19 cellular contexts compared by ENCODE assay signal in genomic region chr6:42396720-42397119, GRCh38. TPM values are rescaled to one million over a fixed set of nuclear protein-coding genes. Genes with fewer than 3 reads are reported as not detected.
DNase-seq lines count a peak whose midpoint lies in the region; ATAC-seq and TF ChIP-seq lines count a peak whose summit lies in the region.
"Had no signal": no experiment of that assay in that cellular context is flagged by ENCODE, and none has a peak within 500 bp of the region (broad histone marks: within the 10 kb centered on the region; RNA-seq: fewer than 3 reads in every experiment).

No MANE protein-coding gene starts in this region.

- peaks cover 0 to 2% of the 10 kb centered on the region in 2 donors for H3K27me3 Mint-ChIP-seq in CD8-positive, alpha-beta memory T cell
- no peaks in the 10 kb centered on the region for H3K27me3 Mint-ChIP-seq in activated CD8-positive, alpha-beta memory T cell treated with anti-CD3 and anti-CD28 coated beads, Interleukin-2, amount 10 ng/mL, durations not matched to agents 7 days and 5 days
- H3K27me3 Mint-ChIP-seq: stimulated activated naive CD8-positive, alpha-beta T cell treated with anti-CD3 and anti-CD28 coated beads, Interleukin-15, Interleukin-2, amounts not matched to agents 100 ng/mL and 50 ng/mL, for 24 hours had no signal

- H3K9me3 Mint-ChIP-seq in CD8-positive, alpha-beta memory T cell = no peaks in the 10 kb centered on the region
- no peaks in the 10 kb centered on the region for H3K9me3 Mint-ChIP-seq in activated CD8-positive, alpha-beta memory T cell treated with anti-CD3 and anti-CD28 coated beads, Interleukin-2, amount 10 ng/mL, durations not matched to agents 7 days and 5 days (ENCODE audit: low read depth)
- H3K9me3 Mint-ChIP-seq: stimulated activated naive CD8-positive, alpha-beta T cell treated with anti-CD3 and anti-CD28 coated beads, Interleukin-15, Interleukin-2, amounts not matched to agents 100 ng/mL and 50 ng/mL, for 24 hours had no signal

- CTCF ChIA-PET in CD8-positive, alpha-beta memory T cell (lab: Charles Lee) = no interaction called here
- CTCF ChIA-PET in activated CD8-positive, alpha-beta memory T cell treated with anti-CD3 and anti-CD28 coated beads, Interleukin-2, amount 10 ng/mL, durations not matched to agents 7 days and 5 days (lab: Charles Lee) = no interaction called here

- ATAC-seq in activated CD8-positive, alpha-beta memory T cell treated with anti-CD3 and anti-CD28 coated beads, Interleukin-2, amount 10 ng/mL, durations not matched to agents 7 days and 5 days = no peak
- ATAC-seq in GM18858 (IDR thresholded peaks at IDR 0.05; ENCODE audit: unreplicated experiment) (no peak), HG03159 (IDR thresholded peaks at IDR 0.05; ENCODE audit: unreplicated experiment) (no peak)
- ATAC-seq: mucosa of descending colon had no signal

- H3K27ac ChIP-seq in CD8-positive, alpha-beta memory T cell (ENCODE audit: low read depth, low read length) = no peak overlapping the region
- H3K27ac ChIP-seq: BLaER1, epithelial cell of prostate, parathyroid adenoma, SJSA1, uterus had no signal

- peaks cover 58% of the 10 kb centered on the region for H3K4me1 ChIP-seq in CD8-positive, alpha-beta memory T cell (ENCODE audit: insufficient read depth, low read length)
- H3K4me1 ChIP-seq: parathyroid adenoma, SJSA1, uterus had no signal

- no peaks in the 10 kb centered on the region for H3K27me3 ChIP-seq in CD8-positive, alpha-beta memory T cell (ENCODE audit: insufficient read depth, low read length, poor library complexity, severe bottlenecking)
- H3K27me3 ChIP-seq: BLaER1, SJSA1, uterus had no signal

- H3K9me3 ChIP-seq in CD8-positive, alpha-beta memory T cell (ENCODE audit: low read length) = no peaks in the 10 kb centered on the region
- H3K9me3 ChIP-seq: BLaER1, mucosa of descending colon, SJSA1, uterus had no signal

- H3K4me3 ChIP-seq in CD8-positive, alpha-beta memory T cell (ENCODE audit: low read length) = no peak overlapping the region
- H3K4me3 ChIP-seq: BLaER1, mucosa of descending colon, SJSA1, uterus had no signal

- POLR2A ChIA-PET in CD8-positive, alpha-beta memory T cell (lab: Charles Lee) = no interaction called here

- H3K4me3 Mint-ChIP-seq in CD8-positive, alpha-beta memory T cell = peak overlapping the region in 3 of 7 donors; percentile 0 to 64 (median 14)
- no peak overlapping the region for H3K4me3 Mint-ChIP-seq in activated CD8-positive, alpha-beta memory T cell treated with anti-CD3 and anti-CD28 coated beads, Interleukin-2, amount 10 ng/mL, durations not matched to agents 7 days and 5 days
- H3K4me3 Mint-ChIP-seq: stimulated activated naive CD8-positive, alpha-beta T cell treated with anti-CD3 and anti-CD28 coated beads, Interleukin-15, Interleukin-2, amounts not matched to agents 100 ng/mL and 50 ng/mL, for 24 hours had no signal

- peaks cover 81 to 100% (median 99%) of the 10 kb centered on the region in 3 donors for H3K4me1 Mint-ChIP-seq in CD8-positive, alpha-beta memory T cell
- H3K4me1 Mint-ChIP-seq in activated CD8-positive, alpha-beta memory T cell treated with anti-CD3 and anti-CD28 coated beads, Interleukin-2, amount 10 ng/mL, durations not matched to agents 7 days and 5 days = peaks cover 80% of the 10 kb centered on the region

- H3K36me3 Mint-ChIP-seq in CD8-positive, alpha-beta memory T cell = peaks cover 0 to 7% (median 6%) of the 10 kb centered on the region in 3 donors
- H3K36me3 Mint-ChIP-seq in activated CD8-positive, alpha-beta memory T cell treated with anti-CD3 and anti-CD28 coated beads, Interleukin-2, amount 10 ng/mL, durations not matched to agents 7 days and 5 days = peaks cover 25% of the 10 kb centered on the region

- DNase-seq in CD8-positive, alpha-beta memory T cell = no peak
- DNase-seq in activated CD8-positive, alpha-beta memory T cell treated with anti-CD3 and anti-CD28 coated beads, Interleukin-2, amount 10 ng/mL, durations not matched to agents 7 days and 5 days = no peak
- DNase-seq in islet precursor cell (peak; percentile 26), NCI-H345 treated with DMSO at 0.1 percent for 48 hours (lab: John Stamatoyannopoulos, UW; ENCODE audit: unreplicated experiment) (no peak)
- DNase-seq: DMS79, KBM-7, mucosa of descending colon, NCI-H1417, NCI-H2227 treated with DMSO at 0.1 percent for 48 hours, small intestine, uterus had no signal

- peak; percentile 23 for TF ChIP-seq CTCF in GM12873 (IDR thresholded peaks at IDR 0.05; ENCODE audit: insufficient read depth, low read depth, low read length, missing control alignments)

- H3K36me3 ChIP-seq in CD8-positive, alpha-beta memory T cell (ENCODE audit: insufficient read depth, low read length) = no peaks in the 10 kb centered on the region
- H3K36me3 ChIP-seq: SJSA1, uterus had no signal

- H3K27ac Mint-ChIP-seq in CD8-positive, alpha-beta memory T cell = peak overlapping the region in 7 of 8 donors; percentile 0 to 37 (median 26)
- peak overlapping the region; percentile 1 for H3K27ac Mint-ChIP-seq in activated CD8-positive, alpha-beta memory T cell treated with anti-CD3 and anti-CD28 coated beads, Interleukin-2, amount 10 ng/mL, durations not matched to agents 7 days and 5 days
- H3K27ac Mint-ChIP-seq: stimulated activated naive CD8-positive, alpha-beta T cell treated with anti-CD3 and anti-CD28 coated beads, Interleukin-15, Interleukin-2, amounts not matched to agents 100 ng/mL and 50 ng/mL, for 24 hours had no signal

RNA-seq across cellular contexts. Expression of gene TRERF1, which starts 55.0 kb away (rescaled TPM):
- 10 to 100 TPM; 10.3 to 10.6 TPM for total RNA-seq in CD8-positive, alpha-beta memory T cell
- polyA plus RNA-seq in CD8-positive, alpha-beta memory T cell = 10.2 TPM
- total RNA-seq in activated CD8-positive, alpha-beta memory T cell treated with anti-CD3 and anti-CD28 coated beads, Interleukin-2, amount 10 ng/mL, durations not matched to agents 7 days and 5 days = 10 to 100 TPM; 16.2 to 36.0 TPM
